20 cellular contexts compared by ENCODE assay signal in genomic region chr2:26540306-26540705, GRCh38.
"Had no signal": no experiment of that assay in that cellular context is flagged by ENCODE, and none has a peak within 500 bp of the region (broad histone marks: within the 10 kb centered on the region; RNA-seq: fewer than 3 reads in every experiment).

No MANE protein-coding gene starts in this region.

- H3K27me3 ChIP-seq: adrenal gland, breast epithelium, testis had no signal

- H3K4me3 ChIP-seq: adrenal gland, breast epithelium, esophagus squamous epithelium, lower lobe of right lung, psoas muscle, testis had no signal

- ATAC-seq: activated naive CD4-positive, alpha-beta T cell treated with anti-CD3 and anti-CD28 coated beads, Interleukin-2, amount 50 U/mL, for 72 hours; left cardiac atrium; lower lobe of right lung; psoas muscle; right cardiac atrium; stimulated activated effector memory CD8-positive, alpha-beta T cell treated with anti-CD3 and anti-CD28 coated beads, Interleukin-12 subunit alpha, Interleukin-12 subunit beta, amount 100 ng/mL, for 72 hours had no signal

- DNase-seq: activated CD4-positive, alpha-beta memory T cell treated with anti-CD3 and anti-CD28 coated beads for 36 hours; activated CD4-positive, alpha-beta T cell treated with anti-CD3 and anti-CD28 coated beads for 4 hours; adrenal gland; cerebellar nuclear complex; cortex of kidney; effector CD4-positive, alpha-beta T cell; esophagus squamous epithelium; left cardiac atrium; lower lobe of right lung; psoas muscle; right cardiac atrium; small intestine; stimulated activated CD4-positive, alpha-beta T cell treated with anti-CD3 and anti-CD28 coated beads, Interleukin-4, amount 100 ng/mL, for 24 hours; SW 1271; testis had no signal

- FAIRE-seq: astrocyte, endothelial cell of umbilical vein, small intestine had no signal

- H3K36me3 ChIP-seq: adrenal gland, breast epithelium, esophagus squamous epithelium, lower lobe of right lung had no signal

- H3K9me3 ChIP-seq: adrenal gland, breast epithelium, esophagus squamous epithelium, lower lobe of right lung, psoas muscle, testis had no signal

- H3K4me1 ChIP-seq: adrenal gland, breast epithelium, esophagus squamous epithelium, lower lobe of right lung, psoas muscle, testis had no signal

- H3K27ac ChIP-seq: adrenal gland, breast epithelium, esophagus squamous epithelium, lower lobe of right lung, psoas muscle, testis had no signal
